In genomic region chr7:72879079-72879736, GRCh38 we compare ENCODE assay signal across 8 cellular contexts. TPM values are rescaled to one million over a fixed set of nuclear protein-coding genes. Genes with fewer than 3 reads are reported as not detected.
DNase-seq lines count a peak whose midpoint lies in the region; ATAC-seq, FAIRE-seq and TF ChIP-seq lines count a peak whose summit lies in the region.
"Not testable (repeated sequence)": the region's sequence is repeated elsewhere in the genome, so short reads cannot be mapped to it uniquely, and the experiment has no call there.

No MANE protein-coding gene starts in this region.

- peak overlapping the region; percentile 72 for H3K27ac ChIP-seq in keratinocyte (ENCODE audit: control insufficient read depth, insufficient read depth, low read length)

- peak in 1 of 3 experiments; percentile 10 for TF ChIP-seq CTCF in keratinocyte (optimal IDR thresholded peaks at IDR 0.05 in 1 of 3, IDR thresholded peaks at IDR 0.05 in 1 of 3, conservative IDR thresholded peaks at IDR 0.05 in 1 of 3; ENCODE audit: extremely low read depth in 1 of 3, insufficient read depth in 2 of 3, low read length in 3 of 3)

- peak overlapping the region; percentile 84 for H3K9ac ChIP-seq in keratinocyte (ENCODE audit: control insufficient read depth, extremely low read depth, insufficient read depth, low read length)

- H3K9me1 ChIP-seq in keratinocyte (ENCODE audit: control insufficient read depth, extremely low read depth, insufficient read depth, low read length) = not testable (repeated sequence)

- peaks cover 22% of the 10 kb centered on the region for H3K79me2 ChIP-seq in keratinocyte (ENCODE audit: control insufficient read depth, insufficient read depth, low read length)

- not testable (repeated sequence) for H3K36me3 ChIP-seq in keratinocyte (ENCODE audit: control insufficient read depth in 2 of 2, extremely low read depth in 1 of 2, insufficient read depth in 2 of 2, low read length in 2 of 2)

- not testable (repeated sequence) for H3K4me1 ChIP-seq in keratinocyte (ENCODE audit: control insufficient read depth, extremely low read depth, insufficient read depth, low read length)

- peak overlapping the region; percentile 67 for H3K4me2 ChIP-seq in keratinocyte (ENCODE audit: control insufficient read depth, extremely low read depth, insufficient read depth, low read depth, low read length)

- ATAC-seq in GM19025 (IDR thresholded peaks at IDR 0.05; ENCODE audit: low read depth, unreplicated experiment) (peak; percentile 100), HG03280 (IDR thresholded peaks at IDR 0.05; ENCODE audit: unreplicated experiment) (peak; percentile 99)

- H4K20me1 ChIP-seq in keratinocyte (ENCODE audit: control insufficient read depth, extremely low read depth, insufficient read depth, low read length) = not testable (repeated sequence)

- dilution Hi-C loops in keratinocyte (cut with MboI; ENCODE audit: extremely low pct_ligation_motif_present, low sequenced_read_pairs) = not testable (repeated sequence)

- not testable (repeated sequence) for H2AFZ ChIP-seq in keratinocyte (ENCODE audit: control insufficient read depth, low read length)

- H3K27me3 ChIP-seq in keratinocyte (ENCODE audit: control insufficient read depth, extremely low read depth, insufficient read depth, low read length) = not testable (repeated sequence)

- not testable (repeated sequence) for FAIRE-seq in keratinocyte (lab: Jason Lieb, UNC)

- H3K9me3 ChIP-seq in keratinocyte (ENCODE audit: control insufficient read depth, low read depth, low read length) = not testable (repeated sequence)

- peak overlapping the region; percentile 63 to 76 (median 67) for H3K4me3 ChIP-seq in keratinocyte (ENCODE audit: control insufficient read depth in 2 of 3, extremely low read depth in 1 of 3, insufficient read depth in 2 of 3, low read depth in 1 of 3, low read length in 3 of 3)

- DNase-seq in AML-193 (lab: John Stamatoyannopoulos, UW) = peak; percentile 78 to 85
- peak; percentile 74 for DNase-seq in NCI-H460 (ENCODE audit: extremely low read depth, low read depth)
- peak; percentile 69 for DNase-seq in activated CD4-positive, CD25-positive, alpha-beta regulatory T cell treated with anti-CD3 and anti-CD28 coated beads, Interleukin-2, amount 50 U/mL, for 72 hours
- peak; percentile 91 for DNase-seq in cerebellar cortex (ENCODE audit: low spot score)
- DNase-seq in keratinocyte (ENCODE audit: low read depth, low spot score) = peak; percentile 19
- peak; percentile 61 to 67 for DNase-seq in stimulated activated CD4-positive, alpha-beta T cell treated with anti-CD3 and anti-CD28 coated beads, Interleukin-12 subunit alpha, Interleukin-12 subunit beta, amount 100 ng/mL, for 24 hours (ENCODE audit: low read depth in 2 of 2)

RNA-seq across cellular contexts. Expression of gene POM121, which starts 45.7 kb away (rescaled TPM):
- total RNA-seq in NCI-H460 (2014; rRNA removed; shearing (Covaris generic)) = 8.5 and 8.8 TPM in 2 replicates
- 9.0 and 10.7 TPM in 2 replicates for polyA plus RNA-seq in NCI-H460 (2014; cell fraction: nucleus; rRNA removed)
- 3.1 to 10.4 TPM (median 4.0 TPM) in 3 replicates for polyA plus RNA-seq in keratinocyte
- polyA plus RNA-seq in keratinocyte (2011; ENCODE audit: low read depth) = 5.6 TPM
- polyA plus RNA-seq in keratinocyte (2011; cell fraction: cytosol; rRNA removed) = 6.0 and 8.2 TPM in 2 replicates
- polyA plus RNA-seq in keratinocyte (2011; cell fraction: nucleus; rRNA removed) = 34.2 and 37.0 TPM in 2 replicates
- polyA plus RNA-seq in keratinocyte (2012; ENCODE audit: low replicate concordance) = 13.3 and 22.9 TPM in 2 replicates
- 7.6 to 38.3 TPM (median 7.9 TPM) in 3 replicates for polyA minus RNA-seq in keratinocyte
- 11.5 TPM for polyA minus RNA-seq in keratinocyte (2011; cell fraction: cytosol; rRNA and poly(A)+ RNA removed)
- polyA minus RNA-seq in keratinocyte (2011; cell fraction: nucleus; rRNA and poly(A)+ RNA removed) = 13.1 and 22.0 TPM in 2 replicates

RNA-seq across cellular contexts. Expression of gene TYW1B, which starts 51.2 kb away (rescaled TPM):
- total RNA-seq in NCI-H460 (2014; rRNA removed; shearing (Covaris generic)) = 0.89 and 1.2 TPM in 2 replicates
- 0.74 and 1.4 TPM in 2 replicates for polyA plus RNA-seq in NCI-H460 (2014; cell fraction: nucleus; rRNA removed)
- polyA plus RNA-seq in keratinocyte = 1.4 to 2.5 TPM (median 1.9 TPM) in 3 replicates
- 3.0 TPM for polyA plus RNA-seq in keratinocyte (2011; ENCODE audit: low read depth)
- polyA plus RNA-seq in keratinocyte (2011; cell fraction: cytosol; rRNA removed) = 0.99 and 1.1 TPM in 2 replicates
- 4.2 and 4.7 TPM in 2 replicates for polyA plus RNA-seq in keratinocyte (2011; cell fraction: nucleus; rRNA removed)
- polyA plus RNA-seq in keratinocyte (2012; ENCODE audit: low replicate concordance) = 1.0 and 1.2 TPM in 2 replicates
- 4.3 to 8.1 TPM (median 7.7 TPM) in 3 replicates for polyA minus RNA-seq in keratinocyte
- 1.7 TPM for polyA minus RNA-seq in keratinocyte (2011; cell fraction: cytosol; rRNA and poly(A)+ RNA removed)
- polyA minus RNA-seq in keratinocyte (2011; cell fraction: nucleus; rRNA and poly(A)+ RNA removed) = 4.1 and 6.4 TPM in 2 replicates

Comparison
In these comparisons a context has a peak if more than half of its experiments do, and no peak if none do; other contexts are left out.
1. Peak in every context shown above with its lines: DNase-seq, ATAC-seq, H3K4me3 ChIP-seq and H3K27ac ChIP-seq.
2. DNase-seq: peak in every context shown above with its lines; median percentile 91 in cerebellar cortex; 82 in AML-193; 74 in NCI-H460; 69 in activated CD4-positive, CD25-positive, alpha-beta regulatory T cell treated with anti-CD3 and anti-CD28 coated beads, Interleukin-2, amount 50 U/mL, for 72 hours; 64 in stimulated activated CD4-positive, alpha-beta T cell treated with anti-CD3 and anti-CD28 coated beads, Interleukin-12 subunit alpha, Interleukin-12 subunit beta, amount 100 ng/mL, for 24 hours; 19 in keratinocyte.